ENCODE assay signal across 26 cellular contexts in genomic region chr6:166450167-166450873, GRCh38.
DNase-seq lines count a peak whose midpoint lies in the region; ATAC-seq, FAIRE-seq and TF ChIP-seq lines count a peak whose summit lies in the region.
"Had no signal": no experiment of that assay in that cellular context is flagged by ENCODE, and none has a peak within 500 bp of the region (broad histone marks: within the 10 kb centered on the region; RNA-seq: fewer than 3 reads in every experiment).

No MANE protein-coding gene starts in this region.

- 50% methylated on average over 2 of the region's 5 CpGs for WGBS in HepG2 (ENCODE audit: low lambda C conversion rate)

- no peak for FAIRE-seq in HepG2 (lab: Jason Lieb, UNC)
- FAIRE-seq: G401.6, GM12878, H1 had no signal

- no peaks in the 10 kb centered on the region for H3K9me3 ChIP-seq in HEK293 (ENCODE audit: control insufficient read depth, insufficient read depth, low read depth, low read length)
- H3K9me3 ChIP-seq in RWPE2 (ENCODE audit: severe bottlenecking), result no peaks in the 10 kb centered on the region
- no peaks in the 10 kb centered on the region for H3K9me3 ChIP-seq in HepG2 (ENCODE audit: low read length)
- H3K9me3 ChIP-seq: Caco-2 had no signal

- CTCF ChIA-PET in HEK293 (lab: Yijun Ruan, JAX) (no interaction called here), HepG2 (lab: Yijun Ruan, JAX; ENCODE audit: low intra/inter-chr PET ratio, low total read pairs) (no interaction called here)

- H3K4me1 ChIP-seq in HEK293 (ENCODE audit: control insufficient read depth, insufficient read depth, low read length) (no peaks in the 10 kb centered on the region), RWPE2 (ENCODE audit: insufficient read depth, poor library complexity, severe bottlenecking) (no peaks in the 10 kb centered on the region), HepG2 (ENCODE audit: insufficient read depth, low read length) (no peaks in the 10 kb centered on the region)
- H3K4me1 ChIP-seq: Caco-2 had no signal

- no peaks in the 10 kb centered on the region for H3K4me1 Mint-ChIP-seq in stimulated activated memory B cell treated with anti-CD40 and anti-IgM and Interleukin-4, amounts not matched to agents 10 μg/mL and 1 μg/mL and 100 μg/mL, for 72 hours
- H3K4me1 Mint-ChIP-seq: B cell, IgD-negative memory B cell had no signal

- H3K27me3 ChIP-seq in RWPE2 (ENCODE audit: insufficient read depth, poor library complexity, severe bottlenecking), result no peaks in the 10 kb centered on the region
- H3K27me3 ChIP-seq in HepG2 (ENCODE audit: control insufficient read depth in 1 of 2, insufficient read depth in 2 of 2, low read length in 2 of 2), result peaks cover 5 to 32% of the 10 kb centered on the region in 2 experiments

- intact Hi-C loops in HepG2 (cut with micrococcal nuclease; ENCODE audit: unreplicated experiment) (no loop called here), head of caudate nucleus (cut with DNase I) (no loop called here)

- no peak overlapping the region for H3K4me2 ChIP-seq in HepG2 (ENCODE audit: low read depth, low read length)
- H3K4me2 ChIP-seq: KMS-11 had no signal

- POLR2A ChIA-PET in HEK293 (lab: Yijun Ruan, JAX) (no interaction called here), HepG2 (lab: Yijun Ruan, JAX) (no interaction called here)

- TF ChIP-seq RAD21 in HepG2 (CRISPR knock-in tag; IDR thresholded peaks at IDR 0.05), result no peak

- no peaks in the 10 kb centered on the region for H3K79me2 ChIP-seq in HepG2 (ENCODE audit: insufficient read depth, low read length)

- TF ChIP-seq CTCF in HEK293 (tag by site-specific recombination; IDR thresholded peaks at IDR 0.05), result no peak
- no peak for TF ChIP-seq CTCF in RWPE2 (IDR thresholded peaks at IDR 0.05; ENCODE audit: poor library complexity, severe bottlenecking)
- TF ChIP-seq CTCF in HepG2 (CRISPR knock-in tag; IDR thresholded peaks at IDR 0.05), result no peak

- ATAC-seq in RWPE2 (ENCODE audit: low read depth) (no peak), HepG2 (no peak)
- peak; percentile 59 for ATAC-seq in stimulated activated memory B cell treated with anti-CD40 and anti-IgM and Interleukin-4, amounts not matched to agents 10 μg/mL and 1 μg/mL and 100 μg/mL, for 72 hours
- ATAC-seq: CD8-positive, alpha-beta T cell; GM12878 had no signal

- TF ChIP-seq EP300 in HepG2 (IDR thresholded peaks at IDR 0.05; ENCODE audit: low read depth in 2 of 2, low read length in 2 of 2) (no peak), HepG2 (CRISPR knock-in tag; IDR thresholded peaks at IDR 0.05; ENCODE audit: borderline replicate concordance) (no peak)

- H3K36me3 ChIP-seq in HEK293 (ENCODE audit: control insufficient read depth in 2 of 2, insufficient read depth in 1 of 2, low read length in 2 of 2) (peaks cover 0 to 4% of the 10 kb centered on the region in 2 experiments; a peak in 1 of 3 replicates), RWPE2 (ENCODE audit: low read depth) (peaks cover 24% of the 10 kb centered on the region), HepG2 (replicated peaks in 1 of 2; ENCODE audit: control insufficient read depth in 1 of 2, insufficient read depth in 2 of 2, low read length in 2 of 2) (no peaks in the 10 kb centered on the region)

- TF ChIP-seq POLR2A in HepG2 (IDR thresholded peaks at IDR 0.05; ENCODE audit: insufficient read depth in 1 of 2, low read depth in 2 of 2, low read length in 2 of 2), result no peak

- H3K9me3 Mint-ChIP-seq in stimulated activated memory B cell treated with anti-CD40 and anti-IgM and Interleukin-4, amounts not matched to agents 10 μg/mL and 1 μg/mL and 100 μg/mL, for 72 hours, result peaks cover 4% of the 10 kb centered on the region
- H3K9me3 Mint-ChIP-seq: CD8-positive, alpha-beta T cell had no signal

- no peak overlapping the region for H2AFZ ChIP-seq in HepG2 (ENCODE audit: low read length)

- no peak overlapping the region for H3K27ac Mint-ChIP-seq in stimulated activated memory B cell treated with anti-CD40 and anti-IgM and Interleukin-4, amounts not matched to agents 10 μg/mL and 1 μg/mL and 100 μg/mL, for 72 hours
- H3K27ac Mint-ChIP-seq: B cell; CD8-positive, alpha-beta T cell had no signal

- no TSS peak for BruUV-seq in HepG2 (replicated peaks; lab: Mats Ljungman, UMichigan)

- in situ Hi-C loops in HepG2 (cut with HindIII; ENCODE audit: extremely low pct_ligation_motif_present, low pct_unique_long_range_greater_than_20kb), result no loop called here

- no peak overlapping the region for H3K4me3 Mint-ChIP-seq in stimulated activated memory B cell treated with anti-CD40 and anti-IgM and Interleukin-4, amounts not matched to agents 10 μg/mL and 1 μg/mL and 100 μg/mL, for 72 hours
- H3K4me3 Mint-ChIP-seq: B cell; CD8-positive, alpha-beta T cell; IgD-negative memory B cell had no signal

- peaks cover 36% of the 10 kb centered on the region for H3K36me3 Mint-ChIP-seq in stimulated activated memory B cell treated with anti-CD40 and anti-IgM and Interleukin-4, amounts not matched to agents 10 μg/mL and 1 μg/mL and 100 μg/mL, for 72 hours
- H3K36me3 Mint-ChIP-seq: CD8-positive, alpha-beta T cell had no signal

- no peak overlapping the region for H3K4me3 ChIP-seq in HEK293 (ENCODE audit: low read depth, low read length)
- H3K4me3 ChIP-seq in RWPE2 (ENCODE audit: severe bottlenecking), result no peak overlapping the region
- no peak overlapping the region for H3K4me3 ChIP-seq in HepG2 (replicated peaks in 1 of 3; ENCODE audit: insufficient read depth in 1 of 3, low read depth in 2 of 3, low read length in 3 of 3)
- H3K4me3 ChIP-seq: GM12878 had no signal

- no peaks in the 10 kb centered on the region for H4K20me1 ChIP-seq in HepG2 (ENCODE audit: insufficient read depth, low read length)

- peaks cover 6% of the 10 kb centered on the region for H3K27me3 Mint-ChIP-seq in stimulated activated memory B cell treated with anti-CD40 and anti-IgM and Interleukin-4, amounts not matched to agents 10 μg/mL and 1 μg/mL and 100 μg/mL, for 72 hours

- DNase-seq in RWPE2 (ENCODE audit: low spot score) (peak; percentile 46), HepG2 (ENCODE audit: low spot score) (no peak), head of caudate nucleus (no peak), Ammon's horn (ENCODE audit: low spot score) (no peak)
- no peak for DNase-seq in central memory CD4-positive, alpha-beta T cell
- DNase-seq: Caco-2; CD8-positive, alpha-beta T cell; HCEC 1CT; MM.1S; NCI-H1048; NCI-H1417; NCI-H1694; NCI-H2029 treated with DMSO at 0.1 percent for 48 hours; NCI-H2227 treated with DMSO at 0.1 percent for 48 hours; NCI-H526 treated with DMSO at 0.1 percent for 48 hours; RPMI8226; SHP77 treated with DMSO at 0.1 percent for 48 hours had no signal

- H3K9ac ChIP-seq in HepG2 (ENCODE audit: insufficient read depth, low read depth, low read length), result no peak overlapping the region
- H3K9ac ChIP-seq: KMS-11 had no signal

- H3K27ac ChIP-seq in HEK293 (ENCODE audit: extremely low read depth, low read depth, low read length) (no peak overlapping the region), RWPE2 (ENCODE audit: poor library complexity, severe bottlenecking) (no peak overlapping the region), HepG2 (ENCODE audit: extremely low read length, insufficient read depth, low read length) (no peak overlapping the region)
- H3K27ac ChIP-seq: C4-2B, KMS-11 had no signal

TF ChIP-seq in HEK293, 187 proteins besides CTCF, POLR2A, EP300 and RAD21 (continues in another document):
- TF ChIP-seq GLIS2 (tag by site-specific recombination; IDR thresholded peaks at IDR 0.05) (0 out of 2 replicates have a peak, but pooled peaks have one; percentile 12), KLF7 (tag by site-specific recombination; IDR thresholded peaks at IDR 0.05; ENCODE audit: borderline replicate concordance) (no peak), ZNF10 (tag by site-specific recombination; IDR thresholded peaks at IDR 0.05) (no peak), SCRT1 (tag by site-specific recombination; IDR thresholded peaks at IDR 0.05; ENCODE audit: borderline replicate concordance) (no peak), GLIS1 (tag by site-specific recombination; IDR thresholded peaks at IDR 0.05) (peak; percentile 66), ZNF561 (tag by site-specific recombination; IDR thresholded peaks at IDR 0.05; ENCODE audit: borderline replicate concordance) (no peak), ELK4 (IDR thresholded peaks at IDR 0.05; ENCODE audit: borderline replicate concordance, low read depth, low read length) (no peak), ZFP3 (tag by site-specific recombination; IDR thresholded peaks at IDR 0.05; ENCODE audit: low read depth) (no peak)

TF ChIP-seq in HepG2, 621 proteins besides CTCF, POLR2A, EP300 and RAD21:
- TF ChIP-seq IRX3 (CRISPR knock-in tag; IDR thresholded peaks at IDR 0.05; ENCODE audit: borderline replicate concordance, low read depth) (no peak), ZNF549 (CRISPR knock-in tag; IDR thresholded peaks at IDR 0.05) (no peak), ZNF687 (CRISPR knock-in tag; IDR thresholded peaks at IDR 0.05) (0 out of 2 replicates have a peak, but pooled peaks have one; percentile 11), ZNF3 (CRISPR knock-in tag; IDR thresholded peaks at IDR 0.05) (no peak)
